In the genomic region with DNA sequence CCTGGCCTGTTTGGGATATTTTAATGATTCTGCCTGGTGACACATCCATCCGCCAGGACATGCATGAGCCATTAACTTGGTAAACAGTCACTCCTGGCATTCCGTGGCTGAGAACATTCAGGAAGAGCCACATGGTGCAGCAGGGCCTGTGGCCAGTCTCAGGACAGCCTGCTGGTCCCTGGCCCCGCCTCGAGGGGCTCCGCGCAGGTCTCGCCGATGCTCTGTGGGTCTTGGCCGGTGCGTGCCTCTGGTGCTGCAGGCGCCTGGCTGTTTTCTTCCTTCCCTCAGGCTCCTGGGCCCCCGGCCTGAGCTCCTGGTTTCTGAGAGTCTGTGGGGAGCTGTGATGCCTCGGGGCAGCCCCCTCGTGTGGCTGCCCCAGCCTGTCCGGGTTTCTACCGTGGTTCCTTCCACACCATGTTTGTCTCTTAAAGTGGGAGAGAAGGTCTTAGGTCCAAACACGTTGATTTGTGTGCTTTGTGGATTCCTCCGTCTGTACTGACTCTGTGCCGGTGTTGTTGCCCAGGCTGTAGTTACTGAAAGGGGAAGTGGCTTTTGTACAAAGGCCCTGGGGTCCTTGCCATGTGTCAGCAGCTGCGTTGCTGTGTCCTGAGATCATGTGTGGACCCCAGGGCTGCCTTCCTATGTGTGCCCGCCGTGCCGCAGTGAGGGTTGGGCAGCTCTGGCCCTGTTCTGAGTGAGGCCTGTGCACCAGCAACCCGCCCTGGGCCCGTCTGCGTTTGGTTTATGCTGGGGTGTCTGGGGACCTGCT, we compare ENCODE assay signal across 1 cellular context.
TF ChIP-seq lines count a peak whose summit lies in the region.

No MANE protein-coding gene starts in this region.

TF ChIP-seq in SK-N-SH, 30 proteins besides CTCF, POLR2A, EP300 and RAD21 (continued from another document):
- TF ChIP-seq, protein P1, sequence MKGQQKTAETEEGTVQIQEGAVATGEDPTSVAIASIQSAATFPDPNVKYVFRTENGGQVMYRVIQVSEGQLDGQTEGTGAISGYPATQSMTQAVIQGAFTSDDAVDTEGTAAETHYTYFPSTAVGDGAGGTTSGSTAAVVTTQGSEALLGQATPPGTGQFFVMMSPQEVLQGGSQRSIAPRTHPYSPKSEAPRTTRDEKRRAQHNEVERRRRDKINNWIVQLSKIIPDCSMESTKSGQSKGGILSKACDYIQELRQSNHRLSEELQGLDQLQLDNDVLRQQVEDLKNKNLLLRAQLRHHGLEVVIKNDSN (IDR thresholded peaks at IDR 0.05; ENCODE audit: borderline replicate concordance, low read depth): no peak
- TF ChIP-seq EZH2phosphoT487 (IDR thresholded peaks at IDR 0.05; ENCODE audit: borderline replicate concordance, low read depth): no peak
- TF ChIP-seq MXI1 (IDR thresholded peaks at IDR 0.05; ENCODE audit: low read depth, low read length): no peak
- no peak for TF ChIP-seq NRF1 (IDR thresholded peaks at IDR 0.05; ENCODE audit: low read depth, low read length)
- no peak for TF ChIP-seq RXRA (IDR thresholded peaks at IDR 0.05; ENCODE audit: borderline replicate concordance, low read depth)
- TF ChIP-seq, protein P2, sequence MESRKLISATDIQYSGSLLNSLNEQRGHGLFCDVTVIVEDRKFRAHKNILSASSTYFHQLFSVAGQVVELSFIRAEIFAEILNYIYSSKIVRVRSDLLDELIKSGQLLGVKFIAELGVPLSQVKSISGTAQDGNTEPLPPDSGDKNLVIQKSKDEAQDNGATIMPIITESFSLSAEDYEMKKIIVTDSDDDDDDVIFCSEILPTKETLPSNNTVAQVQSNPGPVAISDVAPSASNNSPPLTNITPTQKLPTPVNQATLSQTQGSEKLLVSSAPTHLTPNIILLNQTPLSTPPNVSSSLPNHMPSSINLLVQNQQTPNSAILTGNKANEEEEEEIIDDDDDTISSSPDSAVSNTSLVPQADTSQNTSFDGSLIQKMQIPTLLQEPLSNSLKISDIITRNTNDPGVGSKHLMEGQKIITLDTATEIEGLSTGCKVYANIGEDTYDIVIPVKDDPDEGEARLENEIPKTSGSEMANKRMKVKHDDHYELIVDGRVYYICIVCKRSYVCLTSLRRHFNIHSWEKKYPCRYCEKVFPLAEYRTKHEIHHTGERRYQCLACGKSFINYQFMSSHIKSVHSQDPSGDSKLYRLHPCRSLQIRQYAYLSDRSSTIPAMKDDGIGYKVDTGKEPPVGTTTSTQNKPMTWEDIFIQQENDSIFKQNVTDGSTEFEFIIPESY (IDR thresholded peaks at IDR 0.05; ENCODE audit: borderline replicate concordance, low read depth): no peak
- TF ChIP-seq, protein P3, sequence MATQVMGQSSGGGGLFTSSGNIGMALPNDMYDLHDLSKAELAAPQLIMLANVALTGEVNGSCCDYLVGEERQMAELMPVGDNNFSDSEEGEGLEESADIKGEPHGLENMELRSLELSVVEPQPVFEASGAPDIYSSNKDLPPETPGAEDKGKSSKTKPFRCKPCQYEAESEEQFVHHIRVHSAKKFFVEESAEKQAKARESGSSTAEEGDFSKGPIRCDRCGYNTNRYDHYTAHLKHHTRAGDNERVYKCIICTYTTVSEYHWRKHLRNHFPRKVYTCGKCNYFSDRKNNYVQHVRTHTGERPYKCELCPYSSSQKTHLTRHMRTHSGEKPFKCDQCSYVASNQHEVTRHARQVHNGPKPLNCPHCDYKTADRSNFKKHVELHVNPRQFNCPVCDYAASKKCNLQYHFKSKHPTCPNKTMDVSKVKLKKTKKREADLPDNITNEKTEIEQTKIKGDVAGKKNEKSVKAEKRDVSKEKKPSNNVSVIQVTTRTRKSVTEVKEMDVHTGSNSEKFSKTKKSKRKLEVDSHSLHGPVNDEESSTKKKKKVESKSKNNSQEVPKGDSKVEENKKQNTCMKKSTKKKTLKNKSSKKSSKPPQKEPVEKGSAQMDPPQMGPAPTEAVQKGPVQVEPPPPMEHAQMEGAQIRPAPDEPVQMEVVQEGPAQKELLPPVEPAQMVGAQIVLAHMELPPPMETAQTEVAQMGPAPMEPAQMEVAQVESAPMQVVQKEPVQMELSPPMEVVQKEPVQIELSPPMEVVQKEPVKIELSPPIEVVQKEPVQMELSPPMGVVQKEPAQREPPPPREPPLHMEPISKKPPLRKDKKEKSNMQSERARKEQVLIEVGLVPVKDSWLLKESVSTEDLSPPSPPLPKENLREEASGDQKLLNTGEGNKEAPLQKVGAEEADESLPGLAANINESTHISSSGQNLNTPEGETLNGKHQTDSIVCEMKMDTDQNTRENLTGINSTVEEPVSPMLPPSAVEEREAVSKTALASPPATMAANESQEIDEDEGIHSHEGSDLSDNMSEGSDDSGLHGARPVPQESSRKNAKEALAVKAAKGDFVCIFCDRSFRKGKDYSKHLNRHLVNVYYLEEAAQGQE (IDR thresholded peaks at IDR 0.05; ENCODE audit: low read depth, low read length): no peak
- TF ChIP-seq TCF12 (IDR thresholded peaks at IDR 0.05): no peak
- TF ChIP-seq NFIC (IDR thresholded peaks at IDR 0.05; ENCODE audit: borderline replicate concordance): no peak
- TF ChIP-seq, protein P4, sequence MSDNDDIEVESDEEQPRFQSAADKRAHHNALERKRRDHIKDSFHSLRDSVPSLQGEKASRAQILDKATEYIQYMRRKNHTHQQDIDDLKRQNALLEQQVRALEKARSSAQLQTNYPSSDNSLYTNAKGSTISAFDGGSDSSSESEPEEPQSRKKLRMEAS (IDR thresholded peaks at IDR 0.05; ENCODE audit: low read depth): no peak
TF ChIP-seq in SK-N-SH: peak in this region for 0.
